In genomic region chr2:108956375-108956774, GRCh38 we compare ENCODE assay signal across 33 cellular contexts. TPM values are rescaled to one million over a fixed set of nuclear protein-coding genes. Genes with fewer than 3 reads are reported as not detected.
"Had no signal": no experiment of that assay in that cellular context is flagged by ENCODE, and none has a peak within 500 bp of the region (broad histone marks: within the 10 kb centered on the region; RNA-seq: fewer than 3 reads in every experiment).

No MANE protein-coding gene starts in this region.

- H3K9me3 Mint-ChIP-seq: activated CD4-positive, alpha-beta memory T cell treated with anti-CD3 and anti-CD28 coated beads, Interleukin-2, amount 10 ng/mL, durations not matched to agents 7 days and 5 days had no signal

- H3K36me3 Mint-ChIP-seq: activated CD8-positive, alpha-beta memory T cell treated with anti-CD3 and anti-CD28 coated beads, Interleukin-2, amount 10 ng/mL, durations not matched to agents 7 days and 5 days; brain had no signal

- DNase-seq: activated CD4-positive, alpha-beta memory T cell treated with anti-CD3 and anti-CD28 coated beads, Interleukin-2, amount 10 ng/mL, durations not matched to agents 7 days and 5 days; activated CD4-positive, alpha-beta T cell treated with anti-CD3 and anti-CD28 coated beads for 1 hour; activated CD4-positive, alpha-beta T cell treated with anti-CD3 and anti-CD28 coated beads for 48 hours; activated CD4-positive, CD25-positive, alpha-beta regulatory T cell; activated CD8-positive, alpha-beta memory T cell treated with anti-CD3 and anti-CD28 coated beads for 24 hours; activated CD8-positive, alpha-beta memory T cell treated with anti-CD3 and anti-CD28 coated beads, Interleukin-2, amount 10 ng/mL, durations not matched to agents 7 days and 5 days; activated CD8-positive, alpha-beta memory T cell treated with anti-CD3 and anti-CD28 coated beads, Interleukin-2, amount 50 U/mL, for 48 hours; activated effector memory CD4-positive, alpha-beta T cell treated with Interleukin-2 at 50 U/mL for 16 hours; activated naive CD4-positive, alpha-beta T cell treated with anti-CD3 and anti-CD28 coated beads, Interleukin-2, amount 50 U/mL, for 16 hours; activated naive CD8-positive, alpha-beta T cell treated with anti-CD3 and anti-CD28 coated beads, Interleukin-2, amount 50 U/mL, for 24 hours; activated T-cell treated with anti-CD3 and anti-CD28 coated beads, Interleukin-2, amount 50 U/mL, for 48 hours; anterior cingulate cortex; caudate nucleus; Karpas-422; NCI-H1048; NCI-H1105 treated with DMSO at 0.1 percent for 48 hours; NCI-H1436; NCI-H1694; NCI-H1930; NCI-H2227 treated with DMSO at 0.1 percent for 48 hours; NCI-H446 treated with DMSO at 0.1 percent for 48 hours; NCI-H524; NCI-H69; SHP77; T1000; WERI-Rb-1 had no signal

- H3K27ac Mint-ChIP-seq: activated CD4-positive, alpha-beta memory T cell treated with anti-CD3 and anti-CD28 coated beads, Interleukin-2, amount 10 ng/mL, durations not matched to agents 7 days and 5 days; activated CD8-positive, alpha-beta memory T cell treated with anti-CD3 and anti-CD28 coated beads, Interleukin-2, amount 10 ng/mL, durations not matched to agents 7 days and 5 days; brain had no signal

- H3K27ac ChIP-seq: SJCRH30, SK-N-MC, WERI-Rb-1 had no signal

- H3K27me3 Mint-ChIP-seq: activated CD4-positive, alpha-beta memory T cell treated with anti-CD3 and anti-CD28 coated beads, Interleukin-2, amount 10 ng/mL, durations not matched to agents 7 days and 5 days; activated CD8-positive, alpha-beta memory T cell treated with anti-CD3 and anti-CD28 coated beads, Interleukin-2, amount 10 ng/mL, durations not matched to agents 7 days and 5 days; activated naive CD8-positive, alpha-beta T cell treated with anti-CD3 and anti-CD28 coated beads, Interleukin-2, amount 50 U/mL, for 24 hours had no signal

- H3K4me3 Mint-ChIP-seq: activated CD4-positive, alpha-beta memory T cell treated with anti-CD3 and anti-CD28 coated beads, Interleukin-2, amount 10 ng/mL, durations not matched to agents 7 days and 5 days; activated CD8-positive, alpha-beta memory T cell treated with anti-CD3 and anti-CD28 coated beads, Interleukin-2, amount 10 ng/mL, durations not matched to agents 7 days and 5 days; brain had no signal

- H3K27me3 ChIP-seq: SJCRH30 had no signal

- H3K4me1 Mint-ChIP-seq: activated CD4-positive, alpha-beta memory T cell treated with anti-CD3 and anti-CD28 coated beads, Interleukin-2, amount 10 ng/mL, durations not matched to agents 7 days and 5 days; activated CD8-positive, alpha-beta memory T cell treated with anti-CD3 and anti-CD28 coated beads, Interleukin-2, amount 10 ng/mL, durations not matched to agents 7 days and 5 days had no signal

- ATAC-seq: activated CD8-positive, alpha-beta memory T cell treated with anti-CD3 and anti-CD28 coated beads, Interleukin-2, amount 10 ng/mL, durations not matched to agents 7 days and 5 days; Panc1 had no signal

- H3K36me3 ChIP-seq: SJCRH30, WERI-Rb-1 had no signal

- H3K4me3 ChIP-seq: SJCRH30, SK-N-MC had no signal

RNA-seq across cellular contexts. Expression of gene EDAR, which starts 32.6 kb away (rescaled TPM):
- total RNA-seq: activated CD4-positive, alpha-beta memory T cell treated with anti-CD3 and anti-CD28 coated beads, Interleukin-2, amount 10 ng/mL, durations not matched to agents 7 days and 5 days; activated CD8-positive, alpha-beta memory T cell treated with anti-CD3 and anti-CD28 coated beads, Interleukin-2, amount 10 ng/mL, durations not matched to agents 7 days and 5 days; cerebellum; RPMI7951; SJCRH30; T-helper 2 cell treated with Interferon-gamma antibody and Interleukin-4, amounts not matched to agents 100 ng/mL and 5 ng/mL, for 36 hours had no signal
